Comparison of ENCODE assay signal across 8 cellular contexts in genomic region chr4:76148142-76148849, GRCh38. TPM values are rescaled to one million over a fixed set of nuclear protein-coding genes. Genes with fewer than 3 reads are reported as not detected.
DNase-seq lines count a peak whose midpoint lies in the region; ATAC-seq, FAIRE-seq and TF ChIP-seq lines count a peak whose summit lies in the region.

A gene with protein sequence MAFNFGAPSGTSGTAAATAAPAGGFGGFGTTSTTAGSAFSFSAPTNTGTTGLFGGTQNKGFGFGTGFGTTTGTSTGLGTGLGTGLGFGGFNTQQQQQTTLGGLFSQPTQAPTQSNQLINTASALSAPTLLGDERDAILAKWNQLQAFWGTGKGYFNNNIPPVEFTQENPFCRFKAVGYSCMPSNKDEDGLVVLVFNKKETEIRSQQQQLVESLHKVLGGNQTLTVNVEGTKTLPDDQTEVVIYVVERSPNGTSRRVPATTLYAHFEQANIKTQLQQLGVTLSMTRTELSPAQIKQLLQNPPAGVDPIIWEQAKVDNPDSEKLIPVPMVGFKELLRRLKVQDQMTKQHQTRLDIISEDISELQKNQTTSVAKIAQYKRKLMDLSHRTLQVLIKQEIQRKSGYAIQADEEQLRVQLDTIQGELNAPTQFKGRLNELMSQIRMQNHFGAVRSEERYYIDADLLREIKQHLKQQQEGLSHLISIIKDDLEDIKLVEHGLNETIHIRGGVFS (minus strand): TSS chr4:76148397. CDS start chr4:76148374, 23 bp downstream.

- intact Hi-C loops in Right ventricle myocardium superior (cut with DNase I) (no loop called here), pancreas (cut with DNase I) (no loop called here), tibial artery (cut with DNase I; ENCODE audit: low total_unique reads) (loop anchor here (10.0 kb wide), 1 partner anchor 153 kb away; the partner anchor contains the start of gene SDAD1)

- H3K4me3 Mint-ChIP-seq in activated naive CD8-positive, alpha-beta T cell treated with anti-CD3 and anti-CD28 coated beads, Interleukin-2, amount 50 U/mL, for 24 hours, result peak within 1 kb of the TSS; percentile 97

- H3K36me3 Mint-ChIP-seq in activated naive CD8-positive, alpha-beta T cell treated with anti-CD3 and anti-CD28 coated beads, Interleukin-2, amount 50 U/mL, for 24 hours (ENCODE audit: low read depth), result peaks cover 16% of the 10 kb centered on the region

- H3K27ac Mint-ChIP-seq in activated naive CD8-positive, alpha-beta T cell treated with anti-CD3 and anti-CD28 coated beads, Interleukin-2, amount 50 U/mL, for 24 hours, result peak within 1 kb of the TSS; percentile 95

- peak; percentile 98 for ATAC-seq in HG02763 (IDR thresholded peaks at IDR 0.05; ENCODE audit: unreplicated experiment)
- peak; percentile 98 for ATAC-seq in activated naive CD8-positive, alpha-beta T cell treated with anti-CD3 and anti-CD28 coated beads, Interleukin-2, amount 50 U/mL, for 24 hours
- peak; percentile 99 for ATAC-seq in Right ventricle myocardium superior (ENCODE audit: poor library complexity)
- ATAC-seq in pancreas, result peak; percentile 98 to 100 (median 98)

- H3K4me3 ChIP-seq in GM12865 (ENCODE audit: low read depth, low read length), result peak within 1 kb of the TSS; percentile 82
- H3K4me3 ChIP-seq in pancreas, result peak within 1 kb of the TSS; percentile 74 to 98 (median 82)
- peak within 1 kb of the TSS; percentile 80 to 86 for H3K4me3 ChIP-seq in tibial artery

- no peak for TF ChIP-seq CTCF in GM12865 (IDR thresholded peaks at IDR 0.05; ENCODE audit: insufficient read depth, low read depth, low read length, missing control alignments)
- no peak for TF ChIP-seq CTCF in pancreas (IDR thresholded peaks at IDR 0.05)
- no peak for TF ChIP-seq CTCF in tibial artery (IDR thresholded peaks at IDR 0.05)

- no peaks in the 10 kb centered on the region for H3K9me3 ChIP-seq in pancreas
- no peaks in the 10 kb centered on the region for H3K9me3 ChIP-seq in tibial artery

- peaks cover 0 to 5% (median 0%) of the 10 kb centered on the region in 3 donors for H3K36me3 ChIP-seq in pancreas
- peaks cover 0 to 8% (median 6%) of the 10 kb centered on the region in 3 donors for H3K36me3 ChIP-seq in tibial artery

- H3K27me3 ChIP-seq in pancreas (no peaks in the 10 kb centered on the region), tibial artery (no peaks in the 10 kb centered on the region)

- FAIRE-seq in pancreas (lab: Jason Lieb, UNC), result peak; percentile 59

- H3K4me1 ChIP-seq in pancreas, result peaks cover 9 to 22% (median 19%) of the 10 kb centered on the region in 3 donors
- peaks cover 0 to 34% (median 19%) of the 10 kb centered on the region in 4 donors for H3K4me1 ChIP-seq in tibial artery

- H3K9me3 Mint-ChIP-seq in activated naive CD8-positive, alpha-beta T cell treated with anti-CD3 and anti-CD28 coated beads, Interleukin-2, amount 50 U/mL, for 24 hours, result no peaks in the 10 kb centered on the region

- peak within 1 kb of the TSS; percentile 80 to 95 (median 90) for H3K27ac ChIP-seq in pancreas
- H3K27ac ChIP-seq in tibial artery, result peak within 1 kb of the TSS; percentile 89 to 93

- peaks cover 34% of the 10 kb centered on the region for H3K4me1 Mint-ChIP-seq in activated naive CD8-positive, alpha-beta T cell treated with anti-CD3 and anti-CD28 coated beads, Interleukin-2, amount 50 U/mL, for 24 hours

- DNase-seq in GM12865 (ENCODE audit: low read depth) (peak; percentile 97), NCI-H1417 treated with DMSO at 0.1 percent for 48 hours (lab: John Stamatoyannopoulos, UW) (peak; percentile 75), SW480 (ENCODE audit: low spot score) (peak; percentile 85), Right ventricle myocardium superior (peak; percentile 96), pancreas (peak; percentile 89 to 97 (median 92)), tibial artery (peak; percentile 95 to 96)
- DNase-seq in activated naive CD8-positive, alpha-beta T cell treated with anti-CD3 and anti-CD28 coated beads, Interleukin-2, amount 50 U/mL, for 24 hours, result peak; percentile 96

- 0 to 1% methylated on average over 36 to 47 of the region's 47 CpGs for WGBS in pancreas, 2 donors

- no peaks in the 10 kb centered on the region for H3K27me3 Mint-ChIP-seq in activated naive CD8-positive, alpha-beta T cell treated with anti-CD3 and anti-CD28 coated beads, Interleukin-2, amount 50 U/mL, for 24 hours

RNA-seq across cellular contexts. Expression of the gene that starts here (rescaled TPM):
- 18.2 TPM for total RNA-seq in Right ventricle myocardium superior
- total RNA-seq in pancreas, result 10 to 100 TPM; 17.5 to 20.8 (median 19.2) TPM
- 10 to 100 TPM; 15.6 to 21.7 TPM for polyA plus RNA-seq in pancreas

Comparison
In these comparisons a context has a peak if more than half of its experiments do, and no peak if none do; other contexts are left out.
1. Peak in every context shown above with its lines: DNase-seq, ATAC-seq, H3K4me3 ChIP-seq and H3K27ac ChIP-seq.